In the genomic region with DNA sequence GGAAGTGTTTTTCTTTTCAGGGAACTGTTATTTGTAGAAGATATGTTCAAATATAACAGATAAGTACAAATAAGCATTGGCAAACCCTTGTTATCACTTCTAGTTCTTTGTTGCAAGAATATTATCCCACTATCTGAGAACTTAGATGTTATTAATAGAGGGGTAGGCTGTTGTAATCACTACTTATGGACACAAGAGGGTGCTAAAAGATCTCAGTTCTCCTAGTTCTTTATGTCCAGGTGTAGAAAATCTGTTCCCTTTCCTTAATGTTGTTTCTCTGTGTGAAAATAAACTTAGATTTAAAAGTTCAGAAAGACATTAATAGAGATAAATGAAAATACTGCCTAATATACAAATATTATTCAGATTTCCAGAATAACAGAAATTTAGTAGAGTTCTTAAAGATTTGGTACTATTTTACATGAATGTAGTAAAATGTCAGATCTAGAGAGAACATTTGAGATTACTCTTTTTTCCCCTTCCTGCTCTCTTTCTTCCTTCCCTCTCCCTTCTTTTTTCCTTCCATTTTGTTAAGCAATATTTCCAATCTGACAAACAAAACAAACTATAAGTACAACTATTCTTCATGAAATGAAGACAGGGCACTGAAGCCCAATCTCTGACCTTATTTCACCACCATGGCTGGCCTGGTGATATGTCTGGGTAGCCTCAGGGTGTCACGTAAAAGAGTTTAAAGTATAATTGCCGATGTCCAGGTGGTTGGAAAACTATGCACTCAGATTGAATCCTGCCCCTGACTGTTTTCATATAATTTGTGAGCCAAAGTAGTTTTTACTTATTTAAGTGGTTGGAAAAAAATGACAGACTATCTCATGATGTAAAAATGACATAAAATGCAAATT, we compare ENCODE assay signal across 9 cellular contexts. TPM values are rescaled to one million over a fixed set of nuclear protein-coding genes. Genes with fewer than 3 reads are reported as not detected.
DNase-seq lines count a peak whose midpoint lies in the region; ATAC-seq, FAIRE-seq and TF ChIP-seq lines count a peak whose summit lies in the region.
"Had no signal": no experiment of that assay in that cellular context is flagged by ENCODE, and none has a peak within 500 bp of the region (broad histone marks: within the 10 kb centered on the region; RNA-seq: fewer than 3 reads in every experiment).

No MANE protein-coding gene starts in this region.

- no peak overlapping the region for H3K27ac Mint-ChIP-seq in T-cell
- H3K27ac Mint-ChIP-seq: CD4-positive, alpha-beta memory T cell had no signal

- H3K4me3 Mint-ChIP-seq in T-cell, result no peak overlapping the region
- H3K4me3 Mint-ChIP-seq: CD4-positive, alpha-beta memory T cell had no signal

- H3K9ac ChIP-seq in keratinocyte (ENCODE audit: control insufficient read depth, extremely low read depth, insufficient read depth, low read length), result no peak overlapping the region

- peak; percentile 56 for DNase-seq in NCI-H2029 treated with DMSO at 0.1 percent for 48 hours (lab: John Stamatoyannopoulos, UW)
- no peak for DNase-seq in NCI-H2029 (lab: John Stamatoyannopoulos, UW)
- DNase-seq in NCI-H146 (lab: John Stamatoyannopoulos, UW), result peak; percentile 36
- peak; percentile 13 for DNase-seq in astrocyte of the cerebellum (ENCODE audit: low read depth)
- DNase-seq in keratinocyte (ENCODE audit: low read depth, low spot score), result no peak
- no peak for DNase-seq in activated naive CD4-positive, alpha-beta T cell treated with Interleukin-2 at 50 U/mL for 16 hours
- no peak for DNase-seq in T-cell

- H3K9me1 ChIP-seq in keratinocyte (ENCODE audit: control insufficient read depth, extremely low read depth, insufficient read depth, low read length), result no peaks in the 10 kb centered on the region

- no peaks in the 10 kb centered on the region for H3K36me3 Mint-ChIP-seq in T-cell
- H3K36me3 Mint-ChIP-seq: CD4-positive, alpha-beta memory T cell had no signal

- no peaks in the 10 kb centered on the region for H3K9me3 Mint-ChIP-seq in T-cell

- peak; percentile 23 for FAIRE-seq in keratinocyte (lab: Jason Lieb, UNC)

- no peaks in the 10 kb centered on the region for H3K4me1 Mint-ChIP-seq in T-cell
- H3K4me1 Mint-ChIP-seq: CD4-positive, alpha-beta memory T cell had no signal

- no peaks in the 10 kb centered on the region for H3K27me3 ChIP-seq in keratinocyte (ENCODE audit: control insufficient read depth, extremely low read depth, insufficient read depth, low read length)

- in situ Hi-C loops in astrocyte of the cerebellum (cut with HindIII; ENCODE audit: low sequenced_read_pairs), result no loop called here

- H3K36me3 ChIP-seq in keratinocyte (ENCODE audit: control insufficient read depth in 2 of 2, extremely low read depth in 1 of 2, insufficient read depth in 2 of 2, low read length in 2 of 2), result no peaks in the 10 kb centered on the region

- H3K4me2 ChIP-seq in keratinocyte (ENCODE audit: control insufficient read depth, extremely low read depth, insufficient read depth, low read depth, low read length), result no peak overlapping the region

- no peaks in the 10 kb centered on the region for H3K9me3 ChIP-seq in keratinocyte (ENCODE audit: control insufficient read depth, low read depth, low read length)

- dilution Hi-C loops in keratinocyte (cut with MboI; ENCODE audit: extremely low pct_ligation_motif_present, low sequenced_read_pairs), result no loop called here

- H3K4me3 ChIP-seq in astrocyte of the cerebellum (ENCODE audit: low read depth, low read length), result no peak overlapping the region
- no peak overlapping the region for H3K4me3 ChIP-seq in keratinocyte (ENCODE audit: control insufficient read depth in 2 of 3, extremely low read depth in 1 of 3, insufficient read depth in 2 of 3, low read depth in 1 of 3, low read length in 3 of 3)

- TF ChIP-seq CTCF in astrocyte of the cerebellum (IDR thresholded peaks at IDR 0.05; ENCODE audit: low read depth, low read length, missing control alignments) (peak; percentile 39), keratinocyte (optimal IDR thresholded peaks at IDR 0.05 in 1 of 3, IDR thresholded peaks at IDR 0.05 in 1 of 3, conservative IDR thresholded peaks at IDR 0.05 in 1 of 3; ENCODE audit: extremely low read depth in 1 of 3, insufficient read depth in 2 of 3, low read length in 3 of 3) (peak in 2 of 3 experiments; percentile 34 to 52)

- H2AFZ ChIP-seq in keratinocyte (ENCODE audit: control insufficient read depth, low read length), result peak overlapping the region; percentile 40

- ATAC-seq in HG02610 (IDR thresholded peaks at IDR 0.05; ENCODE audit: unreplicated experiment), result peak; percentile 82
- ATAC-seq in T-cell (replicated peaks in 1 of 4), result no peak

- H3K27ac ChIP-seq in keratinocyte (ENCODE audit: control insufficient read depth, insufficient read depth, low read length), result no peak overlapping the region

- peaks cover 0 to 7% of the 10 kb centered on the region in 2 donors for H3K27me3 Mint-ChIP-seq in T-cell
- H3K27me3 Mint-ChIP-seq: CD4-positive, alpha-beta memory T cell had no signal

- CTCF ChIA-PET in T-cell (lab: Charles Lee), result interaction anchor here (0.6 to 1.0 kb wide), 3 partner anchors 781 to 902 kb away, joined by 3 to 4 read pairs (median 3); no protein-coding TSS in a partner anchor

- H3K79me2 ChIP-seq in keratinocyte (ENCODE audit: control insufficient read depth, insufficient read depth, low read length), result no peaks in the 10 kb centered on the region

- H3K4me1 ChIP-seq in keratinocyte (ENCODE audit: control insufficient read depth, extremely low read depth, insufficient read depth, low read length), result no peaks in the 10 kb centered on the region

- POLR2A ChIA-PET in T-cell (lab: Charles Lee), result no interaction called here

- no peaks in the 10 kb centered on the region for H4K20me1 ChIP-seq in keratinocyte (ENCODE audit: control insufficient read depth, extremely low read depth, insufficient read depth, low read length)

RNA-seq across cellular contexts. Expression of gene C5orf46, which starts 43.6 kb away (rescaled TPM):
- 0.75 to 2.1 TPM (median 1.0 TPM) in 3 replicates for polyA plus RNA-seq in keratinocyte
- polyA plus RNA-seq in keratinocyte (2011; ENCODE audit: low read depth), result 7.5 TPM
- 0.88 and 2.7 TPM in 2 replicates for polyA plus RNA-seq in keratinocyte (2011; cell fraction: cytosol; rRNA removed)
- 1.8 and 2.5 TPM in 2 replicates for polyA plus RNA-seq in keratinocyte (2011; cell fraction: nucleus; rRNA removed)
- 1.9 and 23.7 TPM in 2 replicates for polyA plus RNA-seq in keratinocyte (2012; ENCODE audit: low replicate concordance)
- polyA minus RNA-seq in keratinocyte, result 1.2 TPM in 1 of 3 replicates, not detected in the others
- polyA minus RNA-seq in keratinocyte (2011; cell fraction: cytosol; rRNA and poly(A)+ RNA removed), result not detected
- polyA minus RNA-seq in keratinocyte (2011; cell fraction: nucleus; rRNA and poly(A)+ RNA removed), result not detected in 2 replicates
- total RNA-seq in T-cell, result not detected
- total RNA-seq: CD4-positive, alpha-beta memory T cell had no signal
- polyA plus RNA-seq: CD4-positive, alpha-beta memory T cell had no signal

Comparison
In these comparisons a context has a peak if more than half of its experiments do, and no peak if none do; other contexts are left out.
1. DNase-seq: peak in NCI-H2029 treated with DMSO at 0.1 percent for 48 hours (single experiment), NCI-H146 (single experiment) and astrocyte of the cerebellum (single experiment); none in NCI-H2029 (single experiment), keratinocyte (single experiment), activated naive CD4-positive, alpha-beta T cell treated with Interleukin-2 at 50 U/mL for 16 hours (single experiment) and T-cell (0 of 34).